Comparison of ENCODE assay signal across 8 cellular contexts in genomic region chr16:84729716-84730320, GRCh38. TPM values are rescaled to one million over a fixed set of nuclear protein-coding genes. Genes with fewer than 3 reads are reported as not detected.
DNase-seq lines count a peak whose midpoint lies in the region; ATAC-seq and TF ChIP-seq lines count a peak whose summit lies in the region.

No MANE protein-coding gene starts in this region.

- no peaks in the 10 kb centered on the region for H3K27me3 ChIP-seq in CD4-positive, CD25-positive, alpha-beta regulatory T cell (ENCODE audit: control insufficient read depth, insufficient read depth, low read length)

- no peak overlapping the region for H3K27ac ChIP-seq in CD4-positive, CD25-positive, alpha-beta regulatory T cell (ENCODE audit: insufficient read depth, low read length, poor library complexity, severe bottlenecking)

- no peaks in the 10 kb centered on the region for H3K9me3 Mint-ChIP-seq in CD4-positive, CD25-positive, alpha-beta regulatory T cell
- H3K9me3 Mint-ChIP-seq in nephron progenitor cell, result no peaks in the 10 kb centered on the region

- peak overlapping the region in 1 of 4 donors; percentile 10 for H3K4me3 Mint-ChIP-seq in CD4-positive, CD25-positive, alpha-beta regulatory T cell
- no peak overlapping the region for H3K4me3 Mint-ChIP-seq in nephron progenitor cell

- no peaks in the 10 kb centered on the region for H3K9me3 ChIP-seq in CD4-positive, CD25-positive, alpha-beta regulatory T cell (ENCODE audit: control insufficient read depth in 2 of 2, low read length in 2 of 2)

- peaks cover 17 to 59% (median 35%) of the 10 kb centered on the region in 4 donors for H3K4me1 Mint-ChIP-seq in CD4-positive, CD25-positive, alpha-beta regulatory T cell
- H3K4me1 Mint-ChIP-seq in nephron progenitor cell, result peaks cover 71% of the 10 kb centered on the region

- H3K36me3 Mint-ChIP-seq in CD4-positive, CD25-positive, alpha-beta regulatory T cell, result no peaks in the 10 kb centered on the region
- peaks cover 25% of the 10 kb centered on the region for H3K36me3 Mint-ChIP-seq in nephron progenitor cell (ENCODE audit: low read depth)

- peaks cover 21% of the 10 kb centered on the region for H3K4me1 ChIP-seq in CD4-positive, CD25-positive, alpha-beta regulatory T cell (ENCODE audit: control insufficient read depth, insufficient read depth, low read length, poor library complexity, severe bottlenecking)

- H3K27me3 Mint-ChIP-seq in CD4-positive, CD25-positive, alpha-beta regulatory T cell, result no peaks in the 10 kb centered on the region
- H3K27me3 Mint-ChIP-seq in nephron progenitor cell (ENCODE audit: low read depth, poor library complexity), result peaks cover 3% of the 10 kb centered on the region

- no peak for DNase-seq in CD4-positive, CD25-positive, alpha-beta regulatory T cell
- DNase-seq in HT1080 (ENCODE audit: low read depth) (peak; percentile 8), choroid plexus epithelial cell (ENCODE audit: low read depth) (peak; percentile 50), nephron progenitor cell (no peak)
- DNase-seq in activated naive CD4-positive, alpha-beta T cell treated with anti-CD3 and anti-CD28 coated beads, Interleukin-2, amount 50 U/mL, for 16 hours, result no peak
- no peak for DNase-seq in activated effector memory CD4-positive, alpha-beta T cell treated with anti-CD3 and anti-CD28 coated beads, Interleukin-2, amount 50 U/mL, for 16 hours
- DNase-seq in stimulated activated naive CD8-positive, alpha-beta T cell treated with anti-CD3 and anti-CD28 coated beads, Interleukin-15, Interleukin-2, amounts not matched to agents 100 U/mL and 50 U/mL, for 24 hours, result no peak

- peaks cover 14% of the 10 kb centered on the region for H3K36me3 ChIP-seq in CD4-positive, CD25-positive, alpha-beta regulatory T cell (ENCODE audit: control insufficient read depth, insufficient read depth, low read length)

- H3K4me3 ChIP-seq in CD4-positive, CD25-positive, alpha-beta regulatory T cell (ENCODE audit: low read depth, low read length), result peak overlapping the region; percentile 23
- H3K4me3 ChIP-seq in choroid plexus epithelial cell (ENCODE audit: low read depth, low read length), result peak overlapping the region; percentile 19

- no peak overlapping the region for H3K27ac Mint-ChIP-seq in CD4-positive, CD25-positive, alpha-beta regulatory T cell
- peak overlapping the region; percentile 79 for H3K27ac Mint-ChIP-seq in nephron progenitor cell

- ATAC-seq in CD4-positive, CD25-positive, alpha-beta regulatory T cell (ENCODE audit: low read depth in 2 of 2), result no peak
- ATAC-seq in GM21723 (IDR thresholded peaks at IDR 0.05; ENCODE audit: unreplicated experiment), result no peak
- no peak for ATAC-seq in stimulated activated naive CD8-positive, alpha-beta T cell treated with anti-CD3 and anti-CD28 coated beads, Interleukin-15, Interleukin-2, amounts not matched to agents 100 U/mL and 50 U/mL, for 24 hours

- TF ChIP-seq CTCF in choroid plexus epithelial cell (conservative IDR thresholded peaks at IDR 0.05; ENCODE audit: low read depth, low read length), result no peak
- TF ChIP-seq CTCF in nephron progenitor cell (IDR thresholded peaks at IDR 0.05), result no peak

RNA-seq across cellular contexts. Expression of gene USP10, which starts 30.0 kb away (rescaled TPM):
- total RNA-seq in CD4-positive, CD25-positive, alpha-beta regulatory T cell, result 112 TPM
- polyA plus RNA-seq in CD4-positive, CD25-positive, alpha-beta regulatory T cell, result 10 to 100 TPM; 64.0 to 95.1 (median 79.0) TPM
- 72.2 and 99.8 TPM in 2 replicates for total RNA-seq in HT1080 (2014; rRNA removed; shearing (Covaris generic))
- polyA plus RNA-seq in HT1080 (2015; cell fraction: cytosol; rRNA removed), result 74.6 and 85.2 TPM in 2 replicates
- polyA plus RNA-seq in HT1080 (2015; cell fraction: nucleus; rRNA removed), result 83.0 and 95.3 TPM in 2 replicates

Comparison
In these comparisons a context has a peak if more than half of its experiments do, and no peak if none do; other contexts are left out.
1. DNase-seq: peak in HT1080 (single experiment) and choroid plexus epithelial cell (single experiment); none in CD4-positive, CD25-positive, alpha-beta regulatory T cell (0 of 3), nephron progenitor cell (single experiment), activated naive CD4-positive, alpha-beta T cell treated with anti-CD3 and anti-CD28 coated beads, Interleukin-2, amount 50 U/mL, for 16 hours (single experiment), activated effector memory CD4-positive, alpha-beta T cell treated with anti-CD3 and anti-CD28 coated beads, Interleukin-2, amount 50 U/mL, for 16 hours (single experiment) and stimulated activated naive CD8-positive, alpha-beta T cell treated with anti-CD3 and anti-CD28 coated beads, Interleukin-15, Interleukin-2, amounts not matched to agents 100 U/mL and 50 U/mL, for 24 hours (single experiment).